Comparison of ENCODE assay signal across 8 cellular contexts in genomic region chr7:120857558-120858298, GRCh38. TPM values are rescaled to one million over a fixed set of nuclear protein-coding genes. Genes with fewer than 3 reads are reported as not detected.
DNase-seq lines count a peak whose midpoint lies in the region; ATAC-seq, FAIRE-seq and TF ChIP-seq lines count a peak whose summit lies in the region.

TSPAN12 (minus strand) TSS chr7:120858144; CDS start chr7:120856763, 1,381 bp downstream.

- H3K23ac ChIP-seq in H1 (ENCODE audit: insufficient read length) = no peak within 1 kb of the TSS

- peaks cover 41% of the 10 kb centered on the region for H3K27me3 ChIP-seq in CD4-positive, CD25-positive, alpha-beta regulatory T cell (ENCODE audit: control insufficient read depth, insufficient read depth, low read length)
- no peaks in the 10 kb centered on the region for H3K27me3 ChIP-seq in H1 (replicated peaks in 1 of 4; ENCODE audit: control insufficient read depth in 3 of 4, extremely low read depth in 1 of 4, insufficient read depth in 3 of 4, low read length in 3 of 4)

- no peaks in the 10 kb centered on the region for H3K79me2 ChIP-seq in H1 (ENCODE audit: control insufficient read depth in 1 of 2, insufficient read depth in 2 of 2, low read length in 2 of 2)

- peak within 1 kb of the TSS; percentile 66 for H4K91ac ChIP-seq in H1 (replicated peaks; ENCODE audit: insufficient read length, low read length)

- peak; percentile 74 to 86 for ATAC-seq in CD4-positive, CD25-positive, alpha-beta regulatory T cell (ENCODE audit: low read depth in 2 of 2)
- ATAC-seq in GM19328 (IDR thresholded peaks at IDR 0.05; ENCODE audit: unreplicated experiment) (peak; percentile 86), HG03432 (IDR thresholded peaks at IDR 0.05; ENCODE audit: unreplicated experiment) (peak; percentile 83)
- peak; percentile 93 for ATAC-seq in activated CD8-positive, alpha-beta T cell treated with anti-CD3 and anti-CD28 coated beads for 36 hours

- TF ChIP-seq POLR2A in H1 (IDR thresholded peaks at IDR 0.05; ENCODE audit: control extremely low read depth in 1 of 2, low read depth in 2 of 2, low read length in 2 of 2) = peak; percentile 62 to 75

- peak within 1 kb of the TSS; percentile 62 to 84 (median 74) for H3K9ac ChIP-seq in H1 (replicated peaks in 1 of 4; ENCODE audit: extremely low read depth in 1 of 4, low read depth in 3 of 4, low read length in 3 of 4)

- no peaks in the 10 kb centered on the region for H3K36me3 ChIP-seq in CD4-positive, CD25-positive, alpha-beta regulatory T cell (ENCODE audit: control insufficient read depth, insufficient read depth, low read length)
- H3K36me3 ChIP-seq in H1 (ENCODE audit: control insufficient read depth in 2 of 4, insufficient read depth in 4 of 4, low read length in 3 of 4) = no peaks in the 10 kb centered on the region

- no peak for FAIRE-seq in H1 (lab: Jason Lieb, UNC)

- H2BK20ac ChIP-seq in H1 (ENCODE audit: low read length) = no peak within 1 kb of the TSS

- peaks cover 0 to 17% (median 10%) of the 10 kb centered on the region in 4 donors for H3K4me1 Mint-ChIP-seq in CD4-positive, CD25-positive, alpha-beta regulatory T cell
- peaks cover 5% of the 10 kb centered on the region for H3K4me1 Mint-ChIP-seq in activated CD8-positive, alpha-beta T cell treated with anti-CD3 and anti-CD28 coated beads for 36 hours (ENCODE audit: low read depth)

- no peaks in the 10 kb centered on the region for H3K79me1 ChIP-seq in H1 (ENCODE audit: low read depth, low read length)

- peak; percentile 67 for TF ChIP-seq CTCF in activated CD8-positive, alpha-beta T cell treated with anti-CD3 and anti-CD28 coated beads for 36 hours (IDR thresholded peaks at IDR 0.05)
- peak; percentile 58 to 68 (median 67) for TF ChIP-seq CTCF in H1 (IDR thresholded peaks at IDR 0.05; ENCODE audit: control extremely low read depth in 1 of 3, insufficient read depth in 1 of 3, low read depth in 1 of 3, low read length in 3 of 3)

- peak within 1 kb of the TSS; percentile 84 to 92 for H3K4me2 ChIP-seq in H1 (ENCODE audit: insufficient read depth in 1 of 2, low read depth in 2 of 2, low read length in 2 of 2)

- H2AFZ ChIP-seq in H1 (ENCODE audit: low read length) = peak within 1 kb of the TSS; percentile 98

- peak within 1 kb of the TSS; percentile 82 for H3K18ac ChIP-seq in H1 (ENCODE audit: extremely low read depth, low read length)

- H2AK5ac ChIP-seq in H1 (ENCODE audit: low read depth, low read length) = no peak within 1 kb of the TSS

- no peak within 1 kb of the TSS for H2BK15ac ChIP-seq in H1 (ENCODE audit: low read length)

- DNase-seq in CD4-positive, CD25-positive, alpha-beta regulatory T cell = peak; percentile 11 to 47 (median 26)
- DNase-seq in NCI-H510A (lab: John Stamatoyannopoulos, UW) (peak; percentile 56), H1 (ENCODE audit: low read depth in 1 of 2, low spot score in 2 of 2) (peak in 1 of 2 experiments; percentile 85), medulla oblongata (ENCODE audit: extremely low spot score) (peak; percentile 75)
- peak; percentile 61 for DNase-seq in activated CD8-positive, alpha-beta T cell treated with anti-CD3 and anti-CD28 coated beads for 36 hours
- DNase-seq in stimulated activated CD8-positive, alpha-beta memory T cell treated with anti-CD3 and anti-CD28 coated beads, Interleukin-2, amount 100 ng/mL, for 48 hours (ENCODE audit: low read depth in 2 of 2) = peak; percentile 29 to 36

- WGBS in H1 (ENCODE audit: extremely low coverage in 1 of 2, insufficient coverage in 1 of 2, insufficient read length in 1 of 2, insufficient replicate concordance in 2 of 2, low coverage in 1 of 2, low lambda C conversion rate in 2 of 2, missing lambda C conversion rate in 1 of 2), 2 experiments = 0% methylated on average over 24 of the region's 70 CpGs; no CpG with 5 or more reads in 1 of the 2 experiments

- no peaks in the 10 kb centered on the region for H3K9me3 ChIP-seq in CD4-positive, CD25-positive, alpha-beta regulatory T cell (ENCODE audit: control insufficient read depth in 2 of 2, low read length in 2 of 2)
- H3K9me3 ChIP-seq in H1 (ENCODE audit: insufficient read depth in 2 of 2, low read depth in 1 of 2, low read length in 1 of 2) = no peaks in the 10 kb centered on the region

- peaks cover 0 to 8% (median 0%) of the 10 kb centered on the region in 7 donors for H3K9me3 Mint-ChIP-seq in CD4-positive, CD25-positive, alpha-beta regulatory T cell
- no peaks in the 10 kb centered on the region for H3K9me3 Mint-ChIP-seq in activated CD8-positive, alpha-beta T cell treated with anti-CD3 and anti-CD28 coated beads for 36 hours

- peaks cover 12% of the 10 kb centered on the region for H3K4me1 ChIP-seq in CD4-positive, CD25-positive, alpha-beta regulatory T cell (ENCODE audit: control insufficient read depth, insufficient read depth, low read length, poor library complexity, severe bottlenecking)
- H3K4me1 ChIP-seq in H1 (replicated peaks in 1 of 4; ENCODE audit: control insufficient read depth in 3 of 4, insufficient read depth in 4 of 4, low read length in 3 of 4) = peaks cover 0 to 5% (median 0%) of the 10 kb centered on the region in 4 experiments; a peak in 2 of 7 replicates

- TF ChIP-seq EP300 in H1 (IDR thresholded peaks at IDR 0.05; ENCODE audit: borderline replicate concordance in 1 of 2, low read depth in 2 of 2, low read length in 2 of 2) = no peak

- no peak within 1 kb of the TSS for H3K14ac ChIP-seq in H1 (ENCODE audit: insufficient read length)

- H4K8ac ChIP-seq in H1 (ENCODE audit: extremely low read depth, insufficient read depth, low read length) = peak within 1 kb of the TSS; percentile 96; the same call in 1 of the 2 replicates

- H3K23me2 ChIP-seq in H1 (ENCODE audit: low read depth, low read length) = peaks cover 11% of the 10 kb centered on the region

- H4K20me1 ChIP-seq in H1 (replicated peaks in 1 of 2; ENCODE audit: control insufficient read depth in 1 of 2, insufficient read depth in 2 of 2, low read length in 2 of 2) = no peaks in the 10 kb centered on the region

- H3K4me3 ChIP-seq in CD4-positive, CD25-positive, alpha-beta regulatory T cell (ENCODE audit: low read depth, low read length) = no peak within 1 kb of the TSS
- H3K4me3 ChIP-seq in H1 (ENCODE audit: extremely low read depth in 1 of 4, insufficient read depth in 2 of 4, low read depth in 3 of 4, low read length in 4 of 4) = peak within 1 kb of the TSS; percentile 60 to 78 (median 68)

- no peak within 1 kb of the TSS for H2BK120ac ChIP-seq in H1 (replicated peaks; ENCODE audit: low read depth, low read length)

- H2BK5ac ChIP-seq in H1 (ENCODE audit: low read depth, low read length) = peak within 1 kb of the TSS; percentile 75

- intact Hi-C loops in activated CD8-positive, alpha-beta T cell treated with anti-CD3 and anti-CD28 coated beads for 36 hours (cut with micrococcal nuclease) = no loop called here

- no peak within 1 kb of the TSS for H3K27ac ChIP-seq in CD4-positive, CD25-positive, alpha-beta regulatory T cell (ENCODE audit: insufficient read depth, low read length, poor library complexity, severe bottlenecking)
- peak within 1 kb of the TSS; percentile 35; the same call in 1 of the 2 replicates for H3K27ac ChIP-seq in H1 (ENCODE audit: low read depth, low read length)

- no peaks in the 10 kb centered on the region for H3K36me3 Mint-ChIP-seq in CD4-positive, CD25-positive, alpha-beta regulatory T cell
- H3K36me3 Mint-ChIP-seq in activated CD8-positive, alpha-beta T cell treated with anti-CD3 and anti-CD28 coated beads for 36 hours (ENCODE audit: low read depth) = no peaks in the 10 kb centered on the region

- H3K27me3 Mint-ChIP-seq in CD4-positive, CD25-positive, alpha-beta regulatory T cell = peaks cover 65% of the 10 kb centered on the region
- H3K27me3 Mint-ChIP-seq in activated CD8-positive, alpha-beta T cell treated with anti-CD3 and anti-CD28 coated beads for 36 hours = peaks cover 55% of the 10 kb centered on the region

- CTCF ChIA-PET in activated CD8-positive, alpha-beta T cell treated with anti-CD3 and anti-CD28 coated beads for 36 hours (lab: Charles Lee) = interaction anchor here (0.6 to 2.3 kb wide), 5 partner anchors 11 to 75 kb away, joined by 3 to 6 read pairs (median 3); no protein-coding TSS in a partner anchor
- CTCF ChIA-PET in H1 (lab: Charles Lee; ENCODE audit: partially characterized antibody) = interaction anchor here (0.6 to 2.4 kb wide), 7 partner anchors 10 to 66 kb away, joined by 3 to 13 read pairs (median 5); no protein-coding TSS in a partner anchor

- no peak within 1 kb of the TSS for H2BK12ac ChIP-seq in H1 (ENCODE audit: low read depth, low read length)

- POLR2A ChIA-PET in activated CD8-positive, alpha-beta T cell treated with anti-CD3 and anti-CD28 coated beads for 36 hours (lab: Charles Lee) = no interaction called here
- POLR2A ChIA-PET in H1 (lab: Charles Lee; ENCODE audit: partially characterized antibody) = interaction anchor here (0.6 to 1.6 kb wide), 4 partner anchors 15 to 260 kb away, joined by 3 to 7 read pairs (median 5); partner anchors contain the start of gene ING3

- H3K4ac ChIP-seq in H1 (replicated peaks; ENCODE audit: insufficient read length, low read depth, low read length) = no peak within 1 kb of the TSS

- peak within 1 kb of the TSS; percentile 83 to 94 (median 90) for H3K4me3 Mint-ChIP-seq in CD4-positive, CD25-positive, alpha-beta regulatory T cell
- H3K4me3 Mint-ChIP-seq in activated CD8-positive, alpha-beta T cell treated with anti-CD3 and anti-CD28 coated beads for 36 hours = peak within 1 kb of the TSS; percentile 66

- H3K56ac ChIP-seq in H1 (replicated peaks; ENCODE audit: insufficient read length, low read depth, low read length) = no peak within 1 kb of the TSS

- peak within 1 kb of the TSS; percentile 50 for H4K5ac ChIP-seq in H1 (ENCODE audit: insufficient read length, low read depth, low read length)

- peak; percentile 49 to 65; a peak in 3 of 4 replicates for TF ChIP-seq RAD21 in H1 (IDR thresholded peaks at IDR 0.05 in 1 of 2, conservative IDR thresholded peaks at IDR 0.05 in 1 of 2; ENCODE audit: low read depth in 2 of 2, low read length in 2 of 2)

- H3K27ac Mint-ChIP-seq in CD4-positive, CD25-positive, alpha-beta regulatory T cell = no peak within 1 kb of the TSS
- no peak within 1 kb of the TSS for H3K27ac Mint-ChIP-seq in activated CD8-positive, alpha-beta T cell treated with anti-CD3 and anti-CD28 coated beads for 36 hours

RNA-seq across cellular contexts. Expression of gene TSPAN12, which starts in this region (rescaled TPM):
- not detected for total RNA-seq in CD4-positive, CD25-positive, alpha-beta regulatory T cell
- under 1 TPM in 1 of 4 donors, not detected in 3; 0.26 TPM for polyA plus RNA-seq in CD4-positive, CD25-positive, alpha-beta regulatory T cell
- not detected for total RNA-seq in activated CD8-positive, alpha-beta T cell treated with anti-CD3 and anti-CD28 coated beads for 36 hours
- total RNA-seq in H1 (2021; fragmentation: NEBNext Ultra II Directional; extraction: Animal tissue kit (Norgen Biotek cat#: 25700)) = 15.9 and 17.9 TPM in 2 replicates
- 2.9 and 6.1 TPM in 2 replicates for polyA plus RNA-seq in H1 (2011; rRNA removed)
- 9.6 TPM for polyA plus RNA-seq in H1 (2011; cell fraction: cytosol; rRNA removed)
- polyA plus RNA-seq in H1 (2011; cell fraction: nucleus; rRNA removed) = 5.0 TPM
- polyA plus RNA-seq in H1 (2012, experiment 1 of 2) = 12.5 to 14.8 TPM (median 13.7 TPM) in 4 replicates
- 1.8 TPM for polyA plus RNA-seq in H1 (2012, experiment 2 of 2)
- polyA plus RNA-seq in H1 (2013, experiment 1 of 2) = 9.1 TPM
- 11.6 TPM for polyA plus RNA-seq in H1 (2013, experiment 2 of 2)
- polyA minus RNA-seq in H1 (2011; rRNA and poly(A)+ RNA removed) = 20.1 and 30.1 TPM in 2 replicates
- 3.5 TPM for polyA minus RNA-seq in H1 (2011; cell fraction: cytosol; rRNA and poly(A)+ RNA removed)
- 9.0 TPM for polyA minus RNA-seq in H1 (2011; cell fraction: nucleus; rRNA and poly(A)+ RNA removed)

Comparison
In these comparisons a context has a peak if more than half of its experiments do, and no peak if none do; other contexts are left out.
1. RNA of gene TSPAN12 (total RNA-seq): 15.9 to 17.9 TPM in H1; not detected in activated CD8-positive, alpha-beta T cell treated with anti-CD3 and anti-CD28 coated beads for 36 hours and not detected in CD4-positive, CD25-positive, alpha-beta regulatory T cell (single experiment); every median in the first group is over 10 times any median in the second.
2. Peak in DNase-seq and ATAC-seq in CD4-positive, CD25-positive, alpha-beta regulatory T cell; RNA of the gene not detected or under 1 TPM.
3. Peak in DNase-seq and ATAC-seq in activated CD8-positive, alpha-beta T cell treated with anti-CD3 and anti-CD28 coated beads for 36 hours; RNA of the gene not detected or under 1 TPM.
4. Peak in every context shown above with its lines, with median percentiles within 50 percentile points of each other: ATAC-seq.